In the genomic region with DNA sequence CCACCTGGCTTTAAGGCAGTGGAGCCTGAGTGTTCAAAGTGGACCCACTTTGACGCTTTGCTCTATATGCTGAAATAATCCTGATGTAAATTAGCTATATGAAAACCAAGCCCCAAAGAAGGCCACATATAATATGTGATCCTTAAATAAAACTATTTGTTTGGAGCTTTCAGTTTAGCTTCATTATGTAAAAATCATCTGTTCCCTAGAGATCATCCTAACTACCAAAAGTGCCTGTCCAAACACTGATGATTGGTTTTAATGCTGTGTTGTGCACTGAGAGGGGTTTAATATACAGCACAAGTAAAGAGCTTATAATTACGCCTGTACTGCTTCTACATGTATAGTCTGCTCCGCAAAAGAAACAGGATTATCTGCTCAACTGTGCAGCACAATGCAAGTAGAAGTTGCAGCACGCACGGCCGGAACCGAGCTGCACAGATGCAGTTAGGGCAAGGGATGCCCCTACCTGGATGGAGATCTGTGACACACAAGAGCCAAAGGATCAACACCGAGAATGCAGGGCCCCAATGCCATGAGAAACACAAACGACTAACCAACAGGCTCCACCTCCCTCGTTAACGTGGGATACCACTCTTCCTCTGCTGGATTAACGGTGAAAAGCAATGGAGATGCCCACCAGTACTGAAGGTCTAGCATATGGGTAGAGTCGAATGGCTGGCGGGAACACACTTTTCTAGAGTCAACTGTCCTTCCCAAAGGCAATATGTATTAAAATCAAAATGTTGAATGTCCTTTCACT, we compare ENCODE assay signal across 1 cellular context.
TF ChIP-seq lines count a peak whose summit lies in the region.

No MANE protein-coding gene starts in this region.

TF ChIP-seq in HepG2, 621 proteins besides CTCF, POLR2A, EP300 and RAD21:
- peak; percentile 65 for TF ChIP-seq RBM22 (optimal IDR thresholded peaks at IDR 0.05; ENCODE audit: low read length)
- TF ChIP-seq, protein P1, sequence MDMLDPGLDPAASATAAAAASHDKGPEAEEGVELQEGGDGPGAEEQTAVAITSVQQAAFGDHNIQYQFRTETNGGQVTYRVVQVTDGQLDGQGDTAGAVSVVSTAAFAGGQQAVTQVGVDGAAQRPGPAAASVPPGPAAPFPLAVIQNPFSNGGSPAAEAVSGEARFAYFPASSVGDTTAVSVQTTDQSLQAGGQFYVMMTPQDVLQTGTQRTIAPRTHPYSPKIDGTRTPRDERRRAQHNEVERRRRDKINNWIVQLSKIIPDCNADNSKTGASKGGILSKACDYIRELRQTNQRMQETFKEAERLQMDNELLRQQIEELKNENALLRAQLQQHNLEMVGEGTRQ (IDR thresholded peaks at IDR 0.05; ENCODE audit: low read depth, low read length) = peak; percentile 11; the same call in 1 of the 2 replicates
- TF ChIP-seq, protein P1 (CRISPR knock-in tag; IDR thresholded peaks at IDR 0.05; ENCODE audit: borderline replicate concordance) = no peak
- no peak for TF ChIP-seq ZC3H13 (CRISPR knock-in tag; IDR thresholded peaks at IDR 0.05)
